10 cellular contexts compared by ENCODE assay signal in the genomic region with DNA sequence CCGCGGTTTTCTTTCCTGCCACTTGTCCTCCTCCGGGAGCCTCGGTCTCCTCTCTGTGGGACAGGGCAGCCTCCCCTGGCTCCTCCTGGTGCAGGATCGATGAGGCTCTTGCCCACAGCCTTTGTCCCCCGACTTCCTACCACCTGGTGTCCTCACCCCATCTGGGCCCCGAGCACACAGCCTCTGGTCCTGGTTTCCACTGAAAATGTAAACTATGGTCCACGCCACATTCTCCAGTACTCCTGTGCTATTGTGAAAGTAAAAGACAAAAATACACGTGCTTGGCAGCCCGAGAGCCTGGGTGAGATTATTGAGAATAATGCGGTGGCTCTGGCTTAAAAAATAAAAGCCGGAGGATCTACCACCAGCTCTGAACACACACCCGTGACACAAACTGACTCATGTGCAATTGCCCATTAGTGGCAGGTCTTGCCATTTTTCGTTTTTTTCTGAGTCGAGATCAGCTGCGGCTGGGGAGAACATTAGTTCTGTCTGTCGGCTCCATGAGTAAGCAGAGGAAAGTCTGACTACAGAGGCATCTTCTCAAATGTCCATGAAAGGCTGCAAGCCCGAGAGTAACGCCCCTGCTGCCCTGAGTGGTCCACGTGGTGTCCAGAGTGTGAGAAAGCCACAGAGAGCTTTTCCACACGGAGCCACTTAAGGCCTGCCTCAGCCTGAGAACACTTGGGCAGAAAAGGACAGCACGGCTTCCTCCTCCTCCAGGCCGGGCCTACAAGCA. TPM values are rescaled to one million over a fixed set of nuclear protein-coding genes. Genes with fewer than 3 reads are reported as not detected.
DNase-seq lines count a peak whose midpoint lies in the region; ATAC-seq and TF ChIP-seq lines count a peak whose summit lies in the region.
"Had no signal": no experiment of that assay in that cellular context is flagged by ENCODE, and none has a peak within 500 bp of the region (broad histone marks: within the 10 kb centered on the region; RNA-seq: fewer than 3 reads in every experiment).

No MANE protein-coding gene starts in this region.

- peaks cover 0 to 15% (median under 1%) of the 10 kb centered on the region in 6 donors for H3K4me1 ChIP-seq in spleen

- WGBS in spleen, 5 donors = 76 to 84% (median 78%) methylated on average over 23 of the region's 23 CpGs

- no peak for ATAC-seq in HG03108 (IDR thresholded peaks at IDR 0.05; ENCODE audit: unreplicated experiment)

- H3K27me3 ChIP-seq in spleen (replicated peaks in 1 of 7) = peaks cover 0 to 12% (median 2%) of the 10 kb centered on the region in 7 donors
- H3K27me3 ChIP-seq: cardiac muscle cell had no signal

- intact Hi-C loops in spleen (cut with DNase I; ENCODE audit: low total_unique reads) = no loop called here

- H3K9me3 ChIP-seq in spleen = peaks cover 0 to 22% (median 19%) of the 10 kb centered on the region in 8 donors

- in situ Hi-C loops in astrocyte of the spinal cord (cut with HindIII; ENCODE audit: low sequenced_read_pairs) = no loop called here

- CTCF ChIA-PET in GM10248 (lab: Yijun Ruan, JAX) = no interaction called here

- TF ChIP-seq CTCF in GM10248 (IDR thresholded peaks at IDR 0.05; ENCODE audit: control extremely low read depth, extremely low read depth, low read depth, missing control alignments) (no peak), astrocyte of the spinal cord (IDR thresholded peaks at IDR 0.05; ENCODE audit: low read depth, low read length) (no peak), spleen (IDR thresholded peaks at IDR 0.05 in 8 of 11, conservative IDR thresholded peaks at IDR 0.05 in 3 of 11) (no peak), GM20000 (IDR thresholded peaks at IDR 0.05; ENCODE audit: extremely low read depth, missing control alignments) (no peak)

- H3K4me3 ChIP-seq in astrocyte of the spinal cord (ENCODE audit: low read depth, low read length) = no peak overlapping the region
- no peak overlapping the region for H3K4me3 ChIP-seq in spleen
- H3K4me3 ChIP-seq: cardiac muscle cell had no signal

- TF ChIP-seq POLR2A in spleen (IDR thresholded peaks at IDR 0.05) = no peak

- DNase-seq in GM10248 (ENCODE audit: extremely low spot score) (peak; percentile 11), astrocyte of the spinal cord (ENCODE audit: low read depth, low spot score) (peak; percentile 97), islet precursor cell (peak; percentile 46), spleen (no peak), GM20000 (ENCODE audit: low spot score) (no peak), GM19238 (ENCODE audit: insufficient read length, low spot score) (no peak), RKO (ENCODE audit: low spot score) (no peak)
- DNase-seq: GF-D8 had no signal

- peak overlapping the region in 7 of 8 donors; percentile 7 to 71 (median 62) for H3K27ac ChIP-seq in spleen
- H3K27ac ChIP-seq: cardiac muscle cell had no signal

- H3K36me3 ChIP-seq in spleen = no peaks in the 10 kb centered on the region
- H3K36me3 ChIP-seq: cardiac muscle cell had no signal

- POLR2A ChIA-PET in GM10248 (lab: Yijun Ruan, JAX) = no interaction called here

RNA-seq across cellular contexts. Expression of gene COL6A2, which starts 5.7 kb away (rescaled TPM):
- total RNA-seq in spleen = 100 to 1,000 TPM; 105 to 259 (median 198) TPM
- polyA plus RNA-seq in spleen = 100 to 1,000 TPM; 101 to 244 (median 110) TPM

Comparison
In these comparisons a context has a peak if more than half of its experiments do, and no peak if none do; other contexts are left out.
1. DNase-seq: peak in GM10248 (single experiment), astrocyte of the spinal cord (single experiment) and islet precursor cell (single experiment); none in spleen (single experiment), GM20000 (single experiment), GM19238 (single experiment) and RKO (single experiment).